ENCODE assay signal across 21 cellular contexts in genomic region chr3:72078661-72079368, GRCh38.
DNase-seq lines count a peak whose midpoint lies in the region; ATAC-seq, FAIRE-seq and TF ChIP-seq lines count a peak whose summit lies in the region.
"Had no signal": no experiment of that assay in that cellular context is flagged by ENCODE, and none has a peak within 500 bp of the region (broad histone marks: within the 10 kb centered on the region; RNA-seq: fewer than 3 reads in every experiment).

No MANE protein-coding gene starts in this region.

- no peak overlapping the region for H2AK5ac ChIP-seq in H1 (ENCODE audit: low read depth, low read length)

- CTCF ChIA-PET in H1 (lab: Charles Lee; ENCODE audit: partially characterized antibody): interaction anchor here (1.0 to 2.5 kb wide), 5 partner anchors 10 to 148 kb away, joined by 3 to 7 read pairs (median 4); no protein-coding TSS in a partner anchor

- FAIRE-seq in H1 (lab: Jason Lieb, UNC): no peak
- FAIRE-seq in RCC 7860 (lab: Jason Lieb, UNC): no peak
- FAIRE-seq: D721Med had no signal

- no peak overlapping the region for H4K5ac ChIP-seq in H1 (ENCODE audit: insufficient read length, low read depth, low read length)

- H4K20me1 ChIP-seq in Karpas-422 (ENCODE audit: insufficient read depth, low read depth, low read length): no peaks in the 10 kb centered on the region
- H4K20me1 ChIP-seq in H1 (replicated peaks in 1 of 2; ENCODE audit: control insufficient read depth in 1 of 2, insufficient read depth in 2 of 2, low read length in 2 of 2): no peaks in the 10 kb centered on the region

- no peak overlapping the region for H3K56ac ChIP-seq in H1 (replicated peaks; ENCODE audit: insufficient read length, low read depth, low read length)

- TF ChIP-seq RAD21 in H1 (IDR thresholded peaks at IDR 0.05 in 1 of 2, conservative IDR thresholded peaks at IDR 0.05 in 1 of 2; ENCODE audit: low read depth in 2 of 2, low read length in 2 of 2): no peak

- H3K36me3 ChIP-seq in Karpas-422 (ENCODE audit: insufficient read depth, low read length) (no peaks in the 10 kb centered on the region), H1 (ENCODE audit: control insufficient read depth in 2 of 4, insufficient read depth in 4 of 4, low read length in 3 of 4) (no peaks in the 10 kb centered on the region)
- H3K36me3 ChIP-seq: cardiac muscle cell, sigmoid colon, tibial artery had no signal

- H3K4me2 ChIP-seq in Karpas-422 (ENCODE audit: low read depth, low read length, poor library complexity, severe bottlenecking) (peak overlapping the region; percentile 66), H1 (ENCODE audit: insufficient read depth in 1 of 2, low read depth in 2 of 2, low read length in 2 of 2) (no peak overlapping the region)

- no peaks in the 10 kb centered on the region; the same call in 1 of the 2 replicates for H3K23me2 ChIP-seq in H1 (ENCODE audit: low read depth, low read length)

- no peaks in the 10 kb centered on the region for H3K9me2 ChIP-seq in Karpas-422 (replicated peaks; ENCODE audit: insufficient read depth, low read length)

- H2BK120ac ChIP-seq in H1 (replicated peaks; ENCODE audit: low read depth, low read length): no peak overlapping the region

- H3K9ac ChIP-seq in Karpas-422 (ENCODE audit: low read length) (peak overlapping the region; percentile 56), H1 (replicated peaks in 1 of 4; ENCODE audit: extremely low read depth in 1 of 4, low read depth in 3 of 4, low read length in 3 of 4) (no peak overlapping the region)

- TF ChIP-seq POLR2A in GM18526 (IDR thresholded peaks at IDR 0.05; ENCODE audit: extremely low read depth, insufficient read length): peak; percentile 37
- no peak for TF ChIP-seq POLR2A in H1 (IDR thresholded peaks at IDR 0.05; ENCODE audit: control extremely low read depth in 1 of 2, low read depth in 2 of 2, low read length in 2 of 2)

- H3K18ac ChIP-seq in H1 (ENCODE audit: extremely low read depth, low read length): no peak overlapping the region

- no peak overlapping the region for H4K8ac ChIP-seq in H1 (ENCODE audit: extremely low read depth, insufficient read depth, low read length)

- H3K4ac ChIP-seq in H1 (replicated peaks; ENCODE audit: insufficient read length, low read depth, low read length): no peak overlapping the region

- no peak overlapping the region for H3K14ac ChIP-seq in H1 (ENCODE audit: insufficient read length)

- no peak overlapping the region for H2BK5ac ChIP-seq in H1 (ENCODE audit: low read depth, low read length)

- no peak overlapping the region for H2BK12ac ChIP-seq in H1 (ENCODE audit: low read depth, low read length)

- H3K4me3 ChIP-seq in Karpas-422 (ENCODE audit: low read length) (peak overlapping the region; percentile 21), H1 (ENCODE audit: extremely low read depth in 1 of 4, insufficient read depth in 2 of 4, low read depth in 3 of 4, low read length in 4 of 4) (no peak overlapping the region)
- H3K4me3 ChIP-seq: cardiac muscle cell, sigmoid colon, tibial artery had no signal

- TF ChIP-seq CTCF in H1 (IDR thresholded peaks at IDR 0.05; ENCODE audit: control extremely low read depth in 1 of 3, insufficient read depth in 1 of 3, low read depth in 1 of 3, low read length in 3 of 3): no peak

- H3K27me3 ChIP-seq in Karpas-422 (ENCODE audit: low read length) (no peaks in the 10 kb centered on the region), H1 (replicated peaks in 1 of 4; ENCODE audit: control insufficient read depth in 3 of 4, extremely low read depth in 1 of 4, insufficient read depth in 3 of 4, low read length in 3 of 4) (no peaks in the 10 kb centered on the region)
- H3K27me3 ChIP-seq: cardiac muscle cell, sigmoid colon, tibial artery had no signal

- no peaks in the 10 kb centered on the region for H3K79me1 ChIP-seq in H1 (ENCODE audit: low read depth, low read length)

- H2AFZ ChIP-seq in Karpas-422 (ENCODE audit: low read length) (no peak overlapping the region), H1 (ENCODE audit: low read length) (no peak overlapping the region)

- no peak overlapping the region for H2BK15ac ChIP-seq in H1 (ENCODE audit: low read length)

- 85% methylated on average over 3 of the region's 3 CpGs; no CpG with 5 or more reads in 1 of the 2 experiments for WGBS in H1 (ENCODE audit: extremely low coverage in 1 of 2, insufficient coverage in 1 of 2, insufficient read length in 1 of 2, insufficient replicate concordance in 2 of 2, low coverage in 1 of 2, low lambda C conversion rate in 2 of 2, missing lambda C conversion rate in 1 of 2), 2 experiments

- H3K4me1 ChIP-seq in Karpas-422 (ENCODE audit: low read length) (peaks cover 68% of the 10 kb centered on the region), H1 (replicated peaks in 1 of 4; ENCODE audit: control insufficient read depth in 3 of 4, insufficient read depth in 4 of 4, low read length in 3 of 4) (no peaks in the 10 kb centered on the region; a peak in 1 of 7 replicates)
- H3K4me1 ChIP-seq: tibial artery had no signal

- ATAC-seq in GM21786 (IDR thresholded peaks at IDR 0.05; ENCODE audit: unreplicated experiment) (peak; percentile 36), HG02588 (IDR thresholded peaks at IDR 0.05; ENCODE audit: unreplicated experiment) (no peak)
- ATAC-seq: left cardiac atrium had no signal

- H2BK20ac ChIP-seq in H1 (ENCODE audit: low read length): no peak overlapping the region

- H3K9me3 ChIP-seq in Karpas-422 (ENCODE audit: low read length) (no peaks in the 10 kb centered on the region), H1 (ENCODE audit: insufficient read depth in 2 of 2, low read depth in 1 of 2, low read length in 1 of 2) (peaks cover 16 to 17% of the 10 kb centered on the region in 2 experiments)

- no peak overlapping the region for H3K23ac ChIP-seq in H1 (ENCODE audit: insufficient read length)

- no peak overlapping the region for H4K91ac ChIP-seq in H1 (replicated peaks; ENCODE audit: insufficient read length, low read length)

- POLR2A ChIA-PET in H1 (lab: Charles Lee; ENCODE audit: partially characterized antibody): no interaction called here

- no peak for TF ChIP-seq EP300 in H1 (IDR thresholded peaks at IDR 0.05; ENCODE audit: borderline replicate concordance in 1 of 2, low read depth in 2 of 2, low read length in 2 of 2)

- DNase-seq in Karpas-422 (peak; percentile 59), H1 (ENCODE audit: low read depth in 1 of 2, low spot score in 2 of 2) (no peak), RCC 7860 (ENCODE audit: low spot score) (no peak), retina (no peak), SHP77 treated with DMSO at 0.1 percent for 48 hours (lab: John Stamatoyannopoulos, UW) (no peak)
- DNase-seq: activated naive CD8-positive, alpha-beta T cell treated with anti-CD3 and anti-CD28 coated beads for 36 hours; activated T-cell treated with anti-CD3 and anti-CD28 coated beads, Interleukin-2, amount 50 U/mL, for 24 hours; AML-193; effector CD8-positive, alpha-beta T cell; left cardiac atrium; NCI-H2081; NCI-H524 treated with DMSO at 0.1 percent for 48 hours; sigmoid colon; stimulated activated CD4-positive, alpha-beta T cell treated with anti-CD3 and anti-CD28 coated beads, Interleukin-2, amount 100 ng/mL, for 48 hours; stimulated activated CD8-positive, alpha-beta memory T cell treated with anti-CD3 and anti-CD28 coated beads, Interleukin-4, amount 100 ng/mL, for 48 hours; tibial artery had no signal

- H3K27ac ChIP-seq in Karpas-422 (ENCODE audit: low read length): peak overlapping the region; percentile 97
- H3K27ac ChIP-seq in H1 (ENCODE audit: low read depth, low read length): no peak overlapping the region
- H3K27ac ChIP-seq: cardiac muscle cell, sigmoid colon, tibial artery had no signal

- H3K79me2 ChIP-seq in Karpas-422 (ENCODE audit: low read length) (no peaks in the 10 kb centered on the region), H1 (ENCODE audit: control insufficient read depth in 1 of 2, insufficient read depth in 2 of 2, low read length in 2 of 2) (no peaks in the 10 kb centered on the region)

TF ChIP-seq in H1, 55 proteins besides CTCF, POLR2A, EP300 and RAD21:
- TF ChIP-seq TAF7 (optimal IDR thresholded peaks at IDR 0.05; ENCODE audit: borderline replicate concordance, low read depth, low read length) (peak; percentile 32), GABPA (IDR thresholded peaks at IDR 0.05; ENCODE audit: borderline replicate concordance, insufficient read depth, low read length) (no peak)
- TF ChIP-seq, protein P1, sequence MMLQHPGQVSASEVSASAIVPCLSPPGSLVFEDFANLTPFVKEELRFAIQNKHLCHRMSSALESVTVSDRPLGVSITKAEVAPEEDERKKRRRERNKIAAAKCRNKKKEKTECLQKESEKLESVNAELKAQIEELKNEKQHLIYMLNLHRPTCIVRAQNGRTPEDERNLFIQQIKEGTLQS (IDR thresholded peaks at IDR 0.05; ENCODE audit: insufficient read depth, low read depth, low read length): no peak
